ENCODE assay signal across 20 cellular contexts in the genomic region with DNA sequence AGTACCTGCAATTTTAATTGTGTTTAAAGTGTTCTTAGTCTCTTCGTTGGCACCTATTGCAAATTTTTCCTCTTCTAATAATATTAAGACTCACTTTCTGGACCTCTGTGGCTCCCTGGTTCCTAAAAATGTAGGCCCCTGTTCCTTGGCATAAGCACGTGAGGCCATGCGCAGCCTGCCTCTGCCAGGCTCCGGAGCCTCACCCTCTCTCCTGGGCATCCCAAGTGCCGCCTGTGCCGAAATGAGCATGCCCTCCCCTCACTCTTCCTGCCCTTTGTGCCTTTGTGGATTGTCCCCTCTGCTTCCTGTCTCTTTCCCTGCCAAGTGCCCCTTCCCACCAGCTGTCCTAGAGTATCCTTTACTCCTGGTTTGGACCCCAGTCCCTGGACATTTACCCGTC.
"Had no signal": no experiment of that assay in that cellular context is flagged by ENCODE, and none has a peak within 500 bp of the region (broad histone marks: within the 10 kb centered on the region; RNA-seq: fewer than 3 reads in every experiment).

No MANE protein-coding gene starts in this region.

- H3K9me3 ChIP-seq: gastrocnemius medialis, heart right ventricle, right atrium auricular region, SJCRH30, tibial nerve had no signal

- H3K27me3 Mint-ChIP-seq: activated CD4-positive, alpha-beta memory T cell treated with anti-CD3 and anti-CD28 coated beads for 36 hours; activated CD8-positive, alpha-beta memory T cell treated with anti-CD3 and anti-CD28 coated beads, Interleukin-2, amount 10 ng/mL, durations not matched to agents 7 days and 5 days; naive thymus-derived CD8-positive, alpha-beta T cell; stimulated activated naive B cell treated with anti-CD40 and anti-IgM and Interleukin-4, amounts not matched to agents 10 μg/mL and 1 μg/mL and 100 μg/mL, for 72 hours had no signal

- ATAC-seq: activated CD8-positive, alpha-beta memory T cell treated with anti-CD3 and anti-CD28 coated beads, Interleukin-2, amount 10 ng/mL, durations not matched to agents 7 days and 5 days; activated T-cell treated with anti-CD3 and anti-CD28 coated beads, Interleukin-2, amount 50 U/mL, for 4 hours; gastrocnemius medialis; naive thymus-derived CD8-positive, alpha-beta T cell; stimulated activated naive B cell treated with anti-CD40 and anti-IgM and Interleukin-4, amounts not matched to agents 10 μg/mL and 1 μg/mL and 100 μg/mL, for 72 hours had no signal

- H3K4me3 Mint-ChIP-seq: activated CD4-positive, alpha-beta memory T cell treated with anti-CD3 and anti-CD28 coated beads for 36 hours; activated CD8-positive, alpha-beta memory T cell treated with anti-CD3 and anti-CD28 coated beads, Interleukin-2, amount 10 ng/mL, durations not matched to agents 7 days and 5 days; activated T-cell treated with anti-CD3 and anti-CD28 coated beads, Interleukin-2, amount 50 U/mL, for 4 hours; endodermal cell; stimulated activated naive B cell treated with anti-CD40 and anti-IgM and Interleukin-4, amounts not matched to agents 10 μg/mL and 1 μg/mL and 100 μg/mL, for 72 hours had no signal

- H3K27ac ChIP-seq: gastrocnemius medialis, right atrium auricular region, SJCRH30, tibial nerve had no signal

- H3K4me3 ChIP-seq: dorsolateral prefrontal cortex, gastrocnemius medialis, heart right ventricle, right atrium auricular region, SJCRH30, tibial nerve had no signal

- H3K36me3 ChIP-seq: gastrocnemius medialis, right atrium auricular region, SJCRH30, tibial nerve had no signal

- H3K27me3 ChIP-seq: dorsolateral prefrontal cortex, gastrocnemius medialis, heart right ventricle, right atrium auricular region, SJCRH30, tibial nerve had no signal

- H3K9me3 Mint-ChIP-seq: activated CD4-positive, alpha-beta memory T cell treated with anti-CD3 and anti-CD28 coated beads for 36 hours; activated T-cell treated with anti-CD3 and anti-CD28 coated beads, Interleukin-2, amount 50 U/mL, for 4 hours; endodermal cell; naive thymus-derived CD8-positive, alpha-beta T cell had no signal

- DNase-seq: activated CD4-positive, alpha-beta memory T cell treated with anti-CD3 and anti-CD28 coated beads for 36 hours; activated CD4-positive, alpha-beta T cell treated with anti-CD3 and anti-CD28 coated beads for 1 hour; activated CD8-positive, alpha-beta memory T cell treated with anti-CD3 and anti-CD28 coated beads, Interleukin-2, amount 10 ng/mL, durations not matched to agents 7 days and 5 days; activated effector memory CD4-positive, alpha-beta T cell treated with anti-CD3 and anti-CD28 coated beads, Interleukin-2, amount 50 U/mL, for 16 hours; activated T-cell treated with anti-CD3 and anti-CD28 coated beads, Interleukin-2, amount 50 U/mL, for 4 hours; aorta; dorsolateral prefrontal cortex; endodermal cell; erythroblast; gastrocnemius medialis; heart right ventricle; mammary epithelial cell; naive thymus-derived CD8-positive, alpha-beta T cell; occipital lobe; SJCRH30; stimulated activated CD4-positive, alpha-beta T cell treated with anti-CD3 and anti-CD28 coated beads, Interleukin-2, amount 100 ng/mL, for 48 hours; stimulated activated naive B cell treated with anti-CD40 and anti-IgM and Interleukin-4, amounts not matched to agents 10 μg/mL and 1 μg/mL and 100 μg/mL, for 72 hours; substantia nigra had no signal

- H3K27ac Mint-ChIP-seq: activated CD4-positive, alpha-beta memory T cell treated with anti-CD3 and anti-CD28 coated beads for 36 hours; endodermal cell; naive thymus-derived CD8-positive, alpha-beta T cell; stimulated activated naive B cell treated with anti-CD40 and anti-IgM and Interleukin-4, amounts not matched to agents 10 μg/mL and 1 μg/mL and 100 μg/mL, for 72 hours had no signal

- H3K4me1 ChIP-seq: SJCRH30 had no signal
